27 cellular contexts compared by ENCODE assay signal in genomic region chr7:92034116-92034515, GRCh38.
DNase-seq lines count a peak whose midpoint lies in the region; FAIRE-seq and TF ChIP-seq lines count a peak whose summit lies in the region.
"Had no signal": no experiment of that assay in that cellular context is flagged by ENCODE, and none has a peak within 500 bp of the region (broad histone marks: within the 10 kb centered on the region; RNA-seq: fewer than 3 reads in every experiment).

No MANE protein-coding gene starts in this region.

- H3K4me1 Mint-ChIP-seq in progenitor cell of endocrine pancreas (ENCODE audit: low read depth): peaks cover 18% of the 10 kb centered on the region
- H3K4me1 Mint-ChIP-seq: activated naive CD8-positive, alpha-beta T cell treated with anti-CD3 and anti-CD28 coated beads, Interleukin-2, amount 50 U/mL, for 24 hours; mesothelial cell of epicardium had no signal

- WGBS in lower leg skin, 2 donors: 87 to 95% methylated on average over 2 of the region's 2 CpGs

- no peak for TF ChIP-seq POLR2A in lower leg skin (IDR thresholded peaks at IDR 0.05)

- intact Hi-C loops in lower leg skin (cut with DNase I; ENCODE audit: low total_unique reads): no loop called here

- H3K4me3 Mint-ChIP-seq in progenitor cell of endocrine pancreas (ENCODE audit: low read depth): no peak overlapping the region
- H3K4me3 Mint-ChIP-seq: activated naive CD8-positive, alpha-beta T cell treated with anti-CD3 and anti-CD28 coated beads, Interleukin-2, amount 50 U/mL, for 24 hours; CD4-positive, CD25-positive, alpha-beta regulatory T cell; mesothelial cell of epicardium; naive thymus-derived CD8-positive, alpha-beta T cell had no signal

- no peak for FAIRE-seq in RCC 7860 (lab: Jason Lieb, UNC)
- FAIRE-seq: colon had no signal

- TF ChIP-seq CTCF in AG09309 (IDR thresholded peaks at IDR 0.05; ENCODE audit: control insufficient read depth, insufficient read depth, low read depth, low read length, missing control alignments) (no peak), fibroblast of mammary gland (conservative IDR thresholded peaks at IDR 0.05; ENCODE audit: control insufficient read depth, insufficient read depth, low read depth, low read length) (no peak), progenitor cell of endocrine pancreas (IDR thresholded peaks at IDR 0.05; ENCODE audit: unreplicated experiment) (no peak), lower leg skin (IDR thresholded peaks at IDR 0.05) (no peak)

- peak overlapping the region; percentile 25 for H3K27ac Mint-ChIP-seq in progenitor cell of endocrine pancreas
- H3K27ac Mint-ChIP-seq: activated naive CD8-positive, alpha-beta T cell treated with anti-CD3 and anti-CD28 coated beads, Interleukin-2, amount 50 U/mL, for 24 hours; mesothelial cell of epicardium had no signal

- no peaks in the 10 kb centered on the region for H3K9me3 Mint-ChIP-seq in progenitor cell of endocrine pancreas (ENCODE audit: low read depth)
- H3K9me3 Mint-ChIP-seq: activated naive CD8-positive, alpha-beta T cell treated with anti-CD3 and anti-CD28 coated beads, Interleukin-2, amount 50 U/mL, for 24 hours; CD4-positive, CD25-positive, alpha-beta regulatory T cell; mesothelial cell of epicardium; naive thymus-derived CD8-positive, alpha-beta T cell had no signal

- H3K36me3 Mint-ChIP-seq in progenitor cell of endocrine pancreas (ENCODE audit: insufficient read depth): peaks cover 30% of the 10 kb centered on the region

- DNase-seq in AG09309 (ENCODE audit: low read depth): peak; percentile 38
- peak; percentile 25 for DNase-seq in GM04504 (ENCODE audit: low read depth)
- DNase-seq in fibroblast of mammary gland (ENCODE audit: low read depth): peak; percentile 56
- DNase-seq in progenitor cell of endocrine pancreas (ENCODE audit: low spot score, unreplicated experiment): no peak
- DNase-seq in lower leg skin (ENCODE audit: low spot score in 2 of 2): no peak
- DNase-seq in NCI-H446 (lab: John Stamatoyannopoulos, UW): no peak
- DNase-seq in RCC 7860 (ENCODE audit: low spot score): no peak
- DNase-seq: activated CD4-positive, alpha-beta T cell treated with anti-CD3 and anti-CD28 coated beads for 48 hours; activated CD8-positive, alpha-beta memory T cell treated with anti-CD3 and anti-CD28 coated beads for 24 hours; activated effector memory CD4-positive, alpha-beta T cell treated with Interleukin-2 at 50 U/mL for 16 hours; activated naive CD8-positive, alpha-beta T cell treated with anti-CD3 and anti-CD28 coated beads, Interleukin-2, amount 50 U/mL, for 24 hours; body of pancreas; CD4-positive, CD25-positive, alpha-beta regulatory T cell; effector CD8-positive, alpha-beta T cell; naive thymus-derived CD8-positive, alpha-beta T cell; NCI-H1092; NCI-H187; NCI-H526; occipital lobe; SHP77 treated with DMSO at 0.1 percent for 48 hours; stimulated activated CD4-positive, alpha-beta T cell treated with anti-CD3 and anti-CD28 coated beads, Interleukin-12 subunit alpha, Interleukin-12 subunit beta, amount 100 ng/mL, for 4 hours; stimulated activated CD4-positive, alpha-beta T cell treated with anti-CD3 and anti-CD28 coated beads, Interleukin-4, amount 100 ng/mL, for 1 hour; substantia nigra; T-helper 9 cell; upper lobe of left lung had no signal

- H3K4me3 ChIP-seq in AG09309 (ENCODE audit: control insufficient read depth, low read depth, low read length) (no peak overlapping the region), fibroblast of mammary gland (ENCODE audit: control insufficient read depth, low read depth, low read length) (no peak overlapping the region), lower leg skin (ENCODE audit: low read depth, poor library complexity, severe bottlenecking) (no peak overlapping the region)
- H3K4me3 ChIP-seq: body of pancreas, upper lobe of left lung had no signal

- no peaks in the 10 kb centered on the region for H3K27me3 Mint-ChIP-seq in progenitor cell of endocrine pancreas
- H3K27me3 Mint-ChIP-seq: activated naive CD8-positive, alpha-beta T cell treated with anti-CD3 and anti-CD28 coated beads, Interleukin-2, amount 50 U/mL, for 24 hours; CD4-positive, CD25-positive, alpha-beta regulatory T cell; naive thymus-derived CD8-positive, alpha-beta T cell had no signal

Comparison
In these comparisons a context has a peak if more than half of its experiments do, and no peak if none do; other contexts are left out.
1. DNase-seq: peak in AG09309 (single experiment), GM04504 (single experiment) and fibroblast of mammary gland (single experiment); none in progenitor cell of endocrine pancreas (single experiment), lower leg skin (0 of 2), NCI-H446 (0 of 2) and RCC 7860 (single experiment).